In genomic region chr7:44380179-44380830, GRCh38 we compare ENCODE assay signal across 23 cellular contexts. TPM values are rescaled to one million over a fixed set of nuclear protein-coding genes. Genes with fewer than 3 reads are reported as not detected.
DNase-seq lines count a peak whose midpoint lies in the region; ATAC-seq, FAIRE-seq and TF ChIP-seq lines count a peak whose summit lies in the region.
"Had no signal": no experiment of that assay in that cellular context is flagged by ENCODE, and none has a peak within 500 bp of the region (broad histone marks: within the 10 kb centered on the region; RNA-seq: fewer than 3 reads in every experiment).

No MANE protein-coding gene starts in this region.

- in situ Hi-C loops in GM12878 (cut with MboI) = no loop called here

- H3K4me3 ChIP-seq in right atrium auricular region (no peak overlapping the region), GM12878 (no peak overlapping the region), keratinocyte (ENCODE audit: control insufficient read depth in 2 of 3, extremely low read depth in 1 of 3, insufficient read depth in 2 of 3, low read depth in 1 of 3, low read length in 3 of 3) (no peak overlapping the region)
- H3K4me3 ChIP-seq: esophagus squamous epithelium had no signal

- CTCF ChIA-PET in GM12878 (lab: Yijun Ruan, JAX) = interaction anchor here (0.7 to 0.9 kb wide), 2 partner anchors 36 to 512 kb away, joined by 3 read pairs; no protein-coding TSS in a partner anchor

- TF ChIP-seq EP300 in GM12878 (IDR thresholded peaks at IDR 0.05; ENCODE audit: borderline replicate concordance in 1 of 2, control insufficient read depth in 1 of 2, low read depth in 2 of 2, low read length in 2 of 2) = no peak

- TF ChIP-seq CTCF in right atrium auricular region (IDR thresholded peaks at IDR 0.05) = no peak
- no peak for TF ChIP-seq CTCF in GM12878 (IDR thresholded peaks at IDR 0.05 in 2 of 3, conservative IDR thresholded peaks at IDR 0.05 in 1 of 3; ENCODE audit: control insufficient read depth in 2 of 3, extremely low read depth in 1 of 3, insufficient read depth in 1 of 3, low read depth in 3 of 3, low read length in 3 of 3)
- no peak for TF ChIP-seq CTCF in keratinocyte (optimal IDR thresholded peaks at IDR 0.05 in 1 of 3, IDR thresholded peaks at IDR 0.05 in 1 of 3, conservative IDR thresholded peaks at IDR 0.05 in 1 of 3; ENCODE audit: extremely low read depth in 1 of 3, insufficient read depth in 2 of 3, low read length in 3 of 3)

- dilution Hi-C loops in keratinocyte (cut with MboI; ENCODE audit: extremely low pct_ligation_motif_present, low sequenced_read_pairs) = no loop called here

- 94% methylated on average over 2 of the region's 2 CpGs for WGBS in GM12878 (ENCODE audit: insufficient coverage, insufficient replicate concordance, low lambda C conversion rate, missing lambda C conversion rate)

- TF ChIP-seq RAD21 in GM12878 (IDR thresholded peaks at IDR 0.05; ENCODE audit: insufficient read depth, low read depth, low read length) = no peak

- no peaks in the 10 kb centered on the region for H4K20me1 ChIP-seq in GM12878 (ENCODE audit: control insufficient read depth, insufficient read depth)
- no peaks in the 10 kb centered on the region for H4K20me1 ChIP-seq in keratinocyte (ENCODE audit: control insufficient read depth, extremely low read depth, insufficient read depth, low read length)

- DNase-seq in cardiac septum (ENCODE audit: low spot score) (peak; percentile 22), right atrium auricular region (ENCODE audit: low spot score) (no peak), GM12878 (ENCODE audit: low read depth, low spot score) (no peak), keratinocyte (ENCODE audit: low read depth, low spot score) (no peak), H4 (ENCODE audit: low spot score) (no peak), HTR-8/SVneo (ENCODE audit: insufficient read length, low spot score) (no peak)
- no peak for DNase-seq in activated naive CD4-positive, alpha-beta T cell treated with anti-CD3 and anti-CD28 coated beads, Interleukin-2, amount 50 U/mL, for 16 hours
- DNase-seq: activated CD4-positive, alpha-beta T cell treated with anti-CD3 and anti-CD28 coated beads, Interleukin-2, amount 10 ng/mL, durations not matched to agents 7 days and 5 days; activated gamma-delta T cell treated with Interleukin-2 at 50 U/mL for 16 hours; amniotic stem cell; DMS153; esophagus squamous epithelium; GF-D8; GOT3; NCI-H1417 treated with DMSO at 0.1 percent for 48 hours; NCI-H2171; NCI-H69; stimulated activated naive B cell treated with anti-CD40 and anti-IgM and Interleukin-4, amounts not matched to agents 10 μg/mL and 1 μg/mL and 100 μg/mL, for 72 hours had no signal

- FAIRE-seq in GM12878 (lab: Jason Lieb, UNC) (no peak), keratinocyte (lab: Jason Lieb, UNC) (no peak), HTR-8/SVneo (lab: Jason Lieb, UNC) (no peak)

- H3K27ac ChIP-seq in right atrium auricular region (peak overlapping the region in 1 of 2 donors; percentile 84), GM12878 (ENCODE audit: control insufficient read depth, insufficient read depth) (no peak overlapping the region), keratinocyte (ENCODE audit: control insufficient read depth, insufficient read depth, low read length) (peak overlapping the region; percentile 54), temporal lobe (ENCODE audit: low read depth, low read length) (peak overlapping the region; percentile 7)
- H3K27ac ChIP-seq: C4-2B, esophagus squamous epithelium had no signal

- H2AFZ ChIP-seq in GM12878 (ENCODE audit: control insufficient read depth, low read depth, low read length) (no peak overlapping the region), keratinocyte (ENCODE audit: control insufficient read depth, low read length) (no peak overlapping the region)

- TF ChIP-seq POLR2A in GM12878 (IDR thresholded peaks at IDR 0.05; ENCODE audit: low read depth, low read length) = peak; percentile 24; the same call in 1 of the 2 replicates

- H3K79me2 ChIP-seq in GM12878 (ENCODE audit: control insufficient read depth, insufficient read depth, low read length) (no peaks in the 10 kb centered on the region), keratinocyte (ENCODE audit: control insufficient read depth, insufficient read depth, low read length) (no peaks in the 10 kb centered on the region)

- H3K9me1 ChIP-seq in keratinocyte (ENCODE audit: control insufficient read depth, extremely low read depth, insufficient read depth, low read length) = no peaks in the 10 kb centered on the region

- H3K27me3 ChIP-seq in right atrium auricular region (no peaks in the 10 kb centered on the region), GM12878 (replicated peaks in 1 of 2; ENCODE audit: control insufficient read depth in 2 of 2, insufficient read depth in 2 of 2, low read length in 1 of 2) (no peaks in the 10 kb centered on the region), keratinocyte (ENCODE audit: control insufficient read depth, extremely low read depth, insufficient read depth, low read length) (no peaks in the 10 kb centered on the region)

- H3K4me1 ChIP-seq in right atrium auricular region = peaks cover 0 to 34% of the 10 kb centered on the region in 2 donors
- peaks cover 14% of the 10 kb centered on the region for H3K4me1 ChIP-seq in GM12878 (ENCODE audit: control insufficient read depth, insufficient read depth, low read length)
- peaks cover 37% of the 10 kb centered on the region for H3K4me1 ChIP-seq in keratinocyte (ENCODE audit: control insufficient read depth, extremely low read depth, insufficient read depth, low read length)

- RAD21 ChIA-PET in GM12878 (lab: Charles Lee; ENCODE audit: unreplicated experiment) = no interaction called here

- H3K9me3 ChIP-seq in right atrium auricular region = no peaks in the 10 kb centered on the region
- H3K9me3 ChIP-seq in GM12878 (replicated peaks; ENCODE audit: control insufficient read depth, insufficient read depth, low read length) = no peaks in the 10 kb centered on the region
- no peaks in the 10 kb centered on the region for H3K9me3 ChIP-seq in keratinocyte (ENCODE audit: control insufficient read depth, low read depth, low read length)
- H3K9me3 ChIP-seq: esophagus squamous epithelium had no signal

- H3K9ac ChIP-seq in GM12878 (ENCODE audit: control insufficient read depth, insufficient read depth, low read length) (no peak overlapping the region), keratinocyte (ENCODE audit: control insufficient read depth, extremely low read depth, insufficient read depth, low read length) (no peak overlapping the region)

- BruUV-seq in GM12878 (replicated peaks; lab: Mats Ljungman, UMichigan) = no TSS peak

- ATAC-seq in GM12878 = no peak
- ATAC-seq: natural killer cell treated with Interleukin-12 subunit alpha and Interleukin-12 subunit beta and Interleukin-15 and Interleukin-18, amount 100 ng/mL, for 72 hours; Right ventricle myocardium inferior; stimulated activated naive B cell treated with anti-CD40 and anti-IgM and Interleukin-4, amounts not matched to agents 10 μg/mL and 1 μg/mL and 100 μg/mL, for 72 hours had no signal

- intact Hi-C loops in cardiac septum (cut with DNase I) = no loop called here
- intact Hi-C loops in GM12878 (cut with micrococcal nuclease; ENCODE audit: unreplicated experiment) = no loop called here

- SMC1A ChIA-PET in GM12878 (lab: Charles Lee; ENCODE audit: uncharacterized antibody, unreplicated experiment) = no interaction called here

- H3K4me2 ChIP-seq in GM12878 (ENCODE audit: control insufficient read depth, insufficient read depth) (no peak overlapping the region), keratinocyte (ENCODE audit: control insufficient read depth, extremely low read depth, insufficient read depth, low read depth, low read length) (no peak overlapping the region)

- H3K36me3 ChIP-seq in right atrium auricular region (peaks cover 11% of the 10 kb centered on the region), GM12878 (ENCODE audit: control insufficient read depth in 2 of 2, insufficient read depth in 2 of 2, low read length in 1 of 2) (peaks cover under 1 to 2% of the 10 kb centered on the region in 2 experiments; a peak in 3 of 4 replicates), keratinocyte (ENCODE audit: control insufficient read depth in 2 of 2, extremely low read depth in 1 of 2, insufficient read depth in 2 of 2, low read length in 2 of 2) (peaks cover 3 to 7% of the 10 kb centered on the region in 2 experiments)

- POLR2A ChIA-PET in GM12878 (lab: Charles Lee) = no interaction called here

TF ChIP-seq in GM12878, 131 proteins besides CTCF, POLR2A, EP300 and RAD21:
- TF ChIP-seq POLR2AphosphoS2 (IDR thresholded peaks at IDR 0.05; ENCODE audit: low read depth, low read length) (peak; percentile 42; the same call in 1 of the 2 replicates), CEBPB (IDR thresholded peaks at IDR 0.05; ENCODE audit: borderline replicate concordance in 1 of 2, low read depth in 2 of 2, low read length in 2 of 2) (no peak)

RNA-seq across cellular contexts. Expression of gene CAMK2B, which starts 54.9 kb away (rescaled TPM):
- total RNA-seq in cardiac septum = 149 TPM
- total RNA-seq in right atrium auricular region = 10 to 100 TPM; 79.9 to 84.7 TPM
- total RNA-seq in GM12878 (2013; cell fraction: nucleolus; rRNA removed) = 0.77 and 0.95 TPM in 2 replicates
- 0.16 and 0.17 TPM in 2 replicates for total RNA-seq in GM12878 (2014; rRNA removed)
- total RNA-seq in GM12878 (2014; rRNA removed; fragmentation: Illumina TruSeq; extraction: Trizol) = not detected in 2 replicates
- 0.23 and 0.24 TPM in 2 replicates for total RNA-seq in GM12878 (2021)
- polyA plus RNA-seq in GM12878 (2011; ENCODE audit: low read depth) = not detected
- polyA plus RNA-seq in GM12878 (2011; rRNA removed) = 0.06 and 0.11 TPM in 2 replicates
- polyA plus RNA-seq in GM12878 (2011; cell fraction: cytosol; rRNA removed) = 0.10 and 0.21 TPM in 2 replicates
- 0.15 and 0.58 TPM in 2 replicates for polyA plus RNA-seq in GM12878 (2011; cell fraction: nucleus; rRNA removed)
- polyA plus RNA-seq in GM12878 (2012) = 0.24 and 0.48 TPM in 2 replicates
- 0.06 TPM in 1 of 2 replicates, not detected in the other for polyA plus RNA-seq in GM12878 (2014; fragmentation: Illumina TruSeq; extraction: Trizol)
- polyA plus RNA-seq in GM12878 (2014; fragmentation: Nextera tagmentation; extraction: Ambion mirVana) = not detected
- polyA plus RNA-seq in GM12878 (2014; rRNA removed) = 0.06 and 0.22 TPM in 2 replicates
- not detected for polyA plus RNA-seq in GM12878 (2016; fragmentation: Nextera tagmentation; extraction: Ambion mirVana)
- polyA minus RNA-seq in GM12878 (2011; rRNA and poly(A)+ RNA removed) = not detected in 2 replicates
- not detected in 2 replicates for polyA minus RNA-seq in GM12878 (2011; cell fraction: cytosol; rRNA and poly(A)+ RNA removed)
- polyA minus RNA-seq in GM12878 (2011; cell fraction: nucleus; rRNA and poly(A)+ RNA removed) = not detected in 2 replicates
- 0.25 to 0.32 TPM (median 0.31 TPM) in 3 replicates for polyA plus RNA-seq in keratinocyte
- 0.54 TPM for polyA plus RNA-seq in keratinocyte (2011; ENCODE audit: low read depth)
- polyA plus RNA-seq in keratinocyte (2011; cell fraction: cytosol; rRNA removed) = 0.07 and 0.12 TPM in 2 replicates
- 0.39 and 0.72 TPM in 2 replicates for polyA plus RNA-seq in keratinocyte (2011; cell fraction: nucleus; rRNA removed)
- 0.13 and 0.37 TPM in 2 replicates for polyA plus RNA-seq in keratinocyte (2012; ENCODE audit: low replicate concordance)
- 0.10 TPM in 2 of 3 replicates, not detected in the other for polyA minus RNA-seq in keratinocyte
- polyA minus RNA-seq in keratinocyte (2011; cell fraction: cytosol; rRNA and poly(A)+ RNA removed) = not detected
- polyA minus RNA-seq in keratinocyte (2011; cell fraction: nucleus; rRNA and poly(A)+ RNA removed) = 0.39 TPM in 1 of 2 replicates, not detected in the other
- total RNA-seq in temporal lobe = 76.7 TPM
- total RNA-seq in H4 (2014; rRNA removed; shearing (Covaris generic)) = 0.06 TPM in 1 of 2 replicates, not detected in the other
- total RNA-seq: activated CD4-positive, alpha-beta T cell treated with anti-CD3 and anti-CD28 coated beads, Interleukin-2, amount 10 ng/mL, durations not matched to agents 7 days and 5 days; T-helper 1 cell treated with Interleukin-12 subunit alpha and Interleukin-12 subunit beta and Interleukin-4 antibody, amounts not matched to agents 30 ng/mL and 1 ng/mL, for 36 hours had no signal

Comparison
In these comparisons a context has a peak if more than half of its experiments do, and no peak if none do; other contexts are left out.
1. RNA of gene CAMK2B, which starts 54.9 kb away (total RNA-seq): 149 TPM in cardiac septum (single experiment), 79.9 to 84.7 TPM in right atrium auricular region and 76.7 TPM in temporal lobe (single experiment); 0.16 to 0.95 TPM in GM12878 and 0.06 TPM in H4; every median in the first group is over 10 times any median in the second.